In the genomic region with DNA sequence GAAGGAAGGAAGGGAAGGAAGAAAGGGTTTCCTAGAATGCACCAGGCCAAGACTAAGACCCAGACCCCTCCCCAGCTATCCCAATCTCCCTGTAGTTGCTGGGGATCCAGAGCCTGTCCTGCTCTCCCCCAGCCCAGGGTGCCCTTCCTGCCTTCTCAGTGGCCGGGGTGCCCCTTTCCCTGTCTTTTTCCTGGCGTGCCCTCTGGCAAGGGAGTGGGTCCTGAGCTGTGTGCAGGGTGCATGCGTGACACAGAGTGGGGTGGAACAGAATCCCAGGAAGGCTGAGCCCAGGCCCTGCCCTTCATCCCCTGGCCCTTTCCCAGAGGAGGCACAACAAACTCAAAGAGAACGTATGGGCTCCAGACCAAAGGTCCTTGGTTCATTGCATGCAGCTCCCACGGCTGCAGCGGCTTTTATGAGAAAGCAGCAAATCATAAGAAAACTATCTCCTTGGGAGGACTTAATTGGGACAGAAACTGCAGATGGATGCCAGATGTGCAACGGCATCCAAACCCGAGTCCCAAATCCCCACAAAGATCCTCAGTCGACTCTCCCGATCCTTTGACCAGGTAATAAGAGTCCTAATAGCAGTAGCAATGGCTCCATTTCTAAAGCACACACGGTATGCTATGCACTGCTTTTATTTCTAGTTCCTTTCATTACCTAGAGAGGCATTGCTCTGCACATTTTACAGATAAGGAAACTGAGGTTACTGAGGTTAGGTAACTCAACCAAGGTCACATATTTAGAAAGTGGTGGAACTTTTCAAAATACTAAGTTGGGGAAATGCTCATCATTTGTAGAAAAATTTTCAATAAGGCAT, we compare ENCODE assay signal across 17 cellular contexts. TPM values are rescaled to one million over a fixed set of nuclear protein-coding genes. Genes with fewer than 3 reads are reported as not detected.
DNase-seq lines count a peak whose midpoint lies in the region; ATAC-seq, FAIRE-seq and TF ChIP-seq lines count a peak whose summit lies in the region.
"Had no signal": no experiment of that assay in that cellular context is flagged by ENCODE, and none has a peak within 500 bp of the region (broad histone marks: within the 10 kb centered on the region; RNA-seq: fewer than 3 reads in every experiment).

No MANE protein-coding gene starts in this region.

- no peaks in the 10 kb centered on the region for H3K36me3 Mint-ChIP-seq in CD8-positive, alpha-beta T cell
- H3K36me3 Mint-ChIP-seq in activated naive CD8-positive, alpha-beta T cell treated with anti-CD3 and anti-CD28 coated beads, Interleukin-2, amount 10 ng/mL, durations not matched to agents 7 days and 5 days, result no peaks in the 10 kb centered on the region
- H3K36me3 Mint-ChIP-seq in natural killer cell, result no peaks in the 10 kb centered on the region

- H3K27me3 Mint-ChIP-seq in CD8-positive, alpha-beta T cell (ENCODE audit: low read depth), result no peaks in the 10 kb centered on the region
- H3K27me3 Mint-ChIP-seq in activated naive CD8-positive, alpha-beta T cell treated with anti-CD3 and anti-CD28 coated beads, Interleukin-2, amount 10 ng/mL, durations not matched to agents 7 days and 5 days, result peaks cover 2% of the 10 kb centered on the region
- peaks cover 0 to 4% of the 10 kb centered on the region in 2 donors for H3K27me3 Mint-ChIP-seq in natural killer cell (ENCODE audit: low read depth in 2 of 2)

- TF ChIP-seq POLR2A in GM12891 (IDR thresholded peaks at IDR 0.05; ENCODE audit: low read depth, low read length), result no peak

- CTCF ChIA-PET in CD8-positive, alpha-beta T cell (lab: Charles Lee), result interaction anchor here (1.5 to 13.5 kb wide), 3 partner anchors 13 to 117 kb away, joined by 4 to 149 read pairs (median 7); no protein-coding TSS in a partner anchor

- peaks cover 20% of the 10 kb centered on the region for H3K4me1 ChIP-seq in CD8-positive, alpha-beta T cell (ENCODE audit: insufficient read depth, low read length)
- H3K4me1 ChIP-seq: colonic mucosa had no signal

- H3K27ac Mint-ChIP-seq in CD8-positive, alpha-beta T cell, result no peak overlapping the region
- peak overlapping the region; percentile 51 for H3K27ac Mint-ChIP-seq in activated naive CD8-positive, alpha-beta T cell treated with anti-CD3 and anti-CD28 coated beads, Interleukin-2, amount 10 ng/mL, durations not matched to agents 7 days and 5 days
- no peak overlapping the region for H3K27ac Mint-ChIP-seq in natural killer cell
- H3K27ac Mint-ChIP-seq: activated B cell treated with CpG ODN at 0.5 μM for 24 hours had no signal

- no peak for ATAC-seq in CD8-positive, alpha-beta T cell
- peak; percentile 38 for ATAC-seq in activated naive CD8-positive, alpha-beta T cell treated with anti-CD3 and anti-CD28 coated beads, Interleukin-2, amount 10 ng/mL, durations not matched to agents 7 days and 5 days (ENCODE audit: low read depth)
- ATAC-seq in natural killer cell, result no peak
- ATAC-seq: gastrocnemius medialis, right cardiac atrium had no signal

- H3K9me3 Mint-ChIP-seq in CD8-positive, alpha-beta T cell, result no peaks in the 10 kb centered on the region
- H3K9me3 Mint-ChIP-seq in activated naive CD8-positive, alpha-beta T cell treated with anti-CD3 and anti-CD28 coated beads, Interleukin-2, amount 10 ng/mL, durations not matched to agents 7 days and 5 days, result no peaks in the 10 kb centered on the region
- H3K9me3 Mint-ChIP-seq in natural killer cell, result no peaks in the 10 kb centered on the region
- H3K9me3 Mint-ChIP-seq: activated B cell treated with CpG ODN at 0.5 μM for 24 hours had no signal

- TF ChIP-seq CTCF in CD8-positive, alpha-beta T cell (IDR thresholded peaks at IDR 0.05), result no peak
- no peak for TF ChIP-seq CTCF in natural killer cell (IDR thresholded peaks at IDR 0.05)

- H3K4me3 Mint-ChIP-seq in CD8-positive, alpha-beta T cell, result peak overlapping the region; percentile 26
- H3K4me3 Mint-ChIP-seq in activated naive CD8-positive, alpha-beta T cell treated with anti-CD3 and anti-CD28 coated beads, Interleukin-2, amount 10 ng/mL, durations not matched to agents 7 days and 5 days, result peak overlapping the region; percentile 49
- H3K4me3 Mint-ChIP-seq in natural killer cell, result peak overlapping the region; percentile 40
- H3K4me3 Mint-ChIP-seq: activated B cell treated with CpG ODN at 0.5 μM for 24 hours had no signal

- POLR2A ChIA-PET in CD8-positive, alpha-beta T cell (lab: Charles Lee), result interaction anchor here (0.7 kb wide), 1 partner anchor 13 kb away, joined by 3 read pairs; a partner anchor contains a TSS
- POLR2A ChIA-PET in activated naive CD8-positive, alpha-beta T cell treated with anti-CD3 and anti-CD28 coated beads, Interleukin-2, amount 10 ng/mL, durations not matched to agents 7 days and 5 days (lab: Charles Lee), result interaction anchor here (2.2 to 8.4 kb wide), 2 partner anchors 9 to 13 kb away, joined by 7 to 93 read pairs; a partner anchor contains a TSS

- H3K9me3 ChIP-seq in CD8-positive, alpha-beta T cell (ENCODE audit: low read length), result no peaks in the 10 kb centered on the region
- H3K9me3 ChIP-seq: colonic mucosa, gastrocnemius medialis had no signal

- peaks cover 25% of the 10 kb centered on the region for H3K4me1 Mint-ChIP-seq in CD8-positive, alpha-beta T cell (ENCODE audit: low read depth)
- peaks cover 48% of the 10 kb centered on the region for H3K4me1 Mint-ChIP-seq in activated naive CD8-positive, alpha-beta T cell treated with anti-CD3 and anti-CD28 coated beads, Interleukin-2, amount 10 ng/mL, durations not matched to agents 7 days and 5 days
- peaks cover 17 to 22% of the 10 kb centered on the region in 2 donors for H3K4me1 Mint-ChIP-seq in natural killer cell

- H3K27ac ChIP-seq in CD8-positive, alpha-beta T cell (ENCODE audit: low read depth, low read length), result no peak overlapping the region
- H3K27ac ChIP-seq: colonic mucosa, gastrocnemius medialis had no signal

- no peak overlapping the region for H3K4me3 ChIP-seq in CD8-positive, alpha-beta T cell (ENCODE audit: low read depth, low read length)
- H3K4me3 ChIP-seq: colonic mucosa, gastrocnemius medialis had no signal

- no peak for DNase-seq in CD8-positive, alpha-beta T cell
- no peak for DNase-seq in GM12891 (ENCODE audit: insufficient read length, low spot score)
- no peak for DNase-seq in activated naive CD8-positive, alpha-beta T cell treated with anti-CD3 and anti-CD28 coated beads, Interleukin-2, amount 10 ng/mL, durations not matched to agents 7 days and 5 days
- DNase-seq in natural killer cell, result no peak
- DNase-seq in HT-29 (ENCODE audit: low spot score), result no peak
- DNase-seq in NAMALWA (ENCODE audit: low spot score), result no peak
- DNase-seq in epidermal melanocyte (ENCODE audit: insufficient read length, low spot score), result no peak
- DNase-seq: activated B cell treated with CpG ODN at 0.5 μM for 24 hours, colonic mucosa, DMS153, gastrocnemius medialis, KG1, kidney, NCI-H2029, substantia nigra had no signal

- peak; percentile 5 for FAIRE-seq in GM12891 (lab: Jason Lieb, UNC)
- FAIRE-seq: kidney had no signal

- H3K36me3 ChIP-seq in CD8-positive, alpha-beta T cell (ENCODE audit: insufficient read depth, low read length), result no peaks in the 10 kb centered on the region
- H3K36me3 ChIP-seq: colonic mucosa, gastrocnemius medialis had no signal

- intact Hi-C loops in CD8-positive, alpha-beta T cell (cut with DNase I, micrococcal nuclease), result no loop called here
- intact Hi-C loops in natural killer cell (cut with micrococcal nuclease), result no loop called here

- H3K27me3 ChIP-seq in CD8-positive, alpha-beta T cell (ENCODE audit: insufficient read depth, low read length), result no peaks in the 10 kb centered on the region
- H3K27me3 ChIP-seq: colonic mucosa, gastrocnemius medialis had no signal

TF ChIP-seq in GM12891, 5 proteins besides CTCF, POLR2A, EP300 and RAD21:
- TF ChIP-seq PAX5 (IDR thresholded peaks at IDR 0.05; ENCODE audit: insufficient read depth, low read length, severe bottlenecking), result no peak
- TF ChIP-seq POLR2AphosphoS5 (IDR thresholded peaks at IDR 0.05; ENCODE audit: low read depth, low read length), result no peak
- no peak for TF ChIP-seq SPI1 (IDR thresholded peaks at IDR 0.05; ENCODE audit: low read depth, low read length)
- TF ChIP-seq POU2F2 (IDR thresholded peaks at IDR 0.05; ENCODE audit: low read depth, low read length), result no peak
- TF ChIP-seq TAF1 (IDR thresholded peaks at IDR 0.05; ENCODE audit: low read depth, low read length), result no peak

RNA-seq across cellular contexts. Expression of a gene that starts 12.7 kb away (rescaled TPM):
- 100 to 1,000 TPM; 408 to 413 TPM for total RNA-seq in CD8-positive, alpha-beta T cell
- 54.4 TPM for polyA plus RNA-seq in GM12891 (2012; ENCODE audit: low read depth, missing spikeins)
- 10 to 100 TPM; 62.1 to 62.8 TPM for total RNA-seq in activated naive CD8-positive, alpha-beta T cell treated with anti-CD3 and anti-CD28 coated beads, Interleukin-2, amount 10 ng/mL, durations not matched to agents 7 days and 5 days
- total RNA-seq in natural killer cell, result 100 to 1,000 TPM in 2 of 3 donors, 10 to 100 TPM in 1; 90.9 to 117 (median 114) TPM
- 2.5 and 3.2 TPM in 2 replicates for total RNA-seq in HT-29 (2014; rRNA removed; shearing (Covaris generic))

RNA-seq across cellular contexts. Expression of a gene that starts 18.7 kb away (rescaled TPM):
- total RNA-seq in CD8-positive, alpha-beta T cell, result not detected
- polyA plus RNA-seq in GM12891 (2012; ENCODE audit: low read depth, missing spikeins), result 0.60 TPM
- total RNA-seq in activated naive CD8-positive, alpha-beta T cell treated with anti-CD3 and anti-CD28 coated beads, Interleukin-2, amount 10 ng/mL, durations not matched to agents 7 days and 5 days, result under 1 TPM in 1 of 2 experiments, not detected in 1; 0.17 TPM
- total RNA-seq in natural killer cell, result not detected
- total RNA-seq in HT-29 (2014; rRNA removed; shearing (Covaris generic)), result 3.8 and 4.3 TPM in 2 replicates
- total RNA-seq: activated B cell treated with CpG ODN at 0.5 μM for 24 hours, gastrocnemius medialis, myocyte had no signal

Comparison
In these comparisons a context has a peak if more than half of its experiments do, and no peak if none do; other contexts are left out.
1. RNA of a gene that starts 12.7 kb away (total RNA-seq): 408 to 413 TPM in CD8-positive, alpha-beta T cell, 90.9 to 117 TPM in natural killer cell and 62.1 to 62.8 TPM in activated naive CD8-positive, alpha-beta T cell treated with anti-CD3 and anti-CD28 coated beads, Interleukin-2, amount 10 ng/mL, durations not matched to agents 7 days and 5 days; 2.5 to 3.2 TPM in HT-29; every median in the first group is over 10 times any median in the second.
2. Peak in every context shown above with its lines, with median percentiles within 50 percentile points of each other: H3K4me3 Mint-ChIP-seq.